Comparison of ENCODE assay signal across 8 cellular contexts in genomic region chr20:47335251-47336012, GRCh38. TPM values are rescaled to one million over a fixed set of nuclear protein-coding genes. Genes with fewer than 3 reads are reported as not detected.
DNase-seq lines count a peak whose midpoint lies in the region; TF ChIP-seq lines count a peak whose summit lies in the region.
"Had no signal": no experiment of that assay in that cellular context is flagged by ENCODE, and none has a peak within 500 bp of the region (broad histone marks: within the 10 kb centered on the region; RNA-seq: fewer than 3 reads in every experiment).

No MANE protein-coding gene starts in this region.

- 94 to 100% methylated on average over 7 to 10 of the region's 10 CpGs for WGBS in endodermal cell (ENCODE audit: insufficient coverage in 1 of 2, insufficient read length in 1 of 2), 2 experiments

- no peak for TF ChIP-seq CTCF in PC-9 (conservative IDR thresholded peaks at IDR 0.05)
- TF ChIP-seq CTCF in endodermal cell (conservative IDR thresholded peaks at IDR 0.05) = no peak
- no peak for TF ChIP-seq CTCF in tibial artery (IDR thresholded peaks at IDR 0.05)

- H3K4me3 ChIP-seq in PC-9 = no peak overlapping the region
- H3K4me3 ChIP-seq in endodermal cell (ENCODE audit: low read length) = no peak overlapping the region
- no peak overlapping the region for H3K4me3 ChIP-seq in muscle layer of colon (ENCODE audit: low read depth in 1 of 2, low read length in 2 of 2)
- H3K4me3 ChIP-seq in tibial artery = no peak overlapping the region

- H3K36me3 ChIP-seq in PC-9 (ENCODE audit: low read depth) (peaks cover 55% of the 10 kb centered on the region), endodermal cell (ENCODE audit: control insufficient read depth, insufficient read depth, low read length) (peaks cover 53% of the 10 kb centered on the region), muscle layer of colon (ENCODE audit: insufficient read depth, low read length) (no peaks in the 10 kb centered on the region), tibial artery (no peaks in the 10 kb centered on the region)

- intact Hi-C loops in PC-9 (cut with micrococcal nuclease; ENCODE audit: unreplicated experiment) = no loop called here
- intact Hi-C loops in tibial artery (cut with DNase I; ENCODE audit: low total_unique reads) = no loop called here

- no peaks in the 10 kb centered on the region for H3K27me3 Mint-ChIP-seq in endodermal cell (ENCODE audit: insufficient read depth)
- H3K27me3 Mint-ChIP-seq: effector memory CD8-positive, alpha-beta T cell had no signal

- no TSS peak for BruUV-seq in PC-9 (replicated peaks; lab: Mats Ljungman, UMichigan)

- DNase-seq in PC-9 (no peak), endodermal cell (no peak), tibial artery (no peak), NCI-H2196 (lab: John Stamatoyannopoulos, UW; ENCODE audit: unreplicated experiment) (no peak), Kasumi-1 (lab: John Stamatoyannopoulos, UW) (no peak)
- DNase-seq in stimulated activated naive CD4-positive, alpha-beta T cell treated with Interleukin-2 at 50 U/mL for 16 hours (lab: John Stamatoyannopoulos, UW) = no peak
- DNase-seq: effector memory CD8-positive, alpha-beta T cell had no signal

- H3F3A ChIP-seq in PC-9 (ENCODE audit: insufficient read depth, low read depth) = peaks cover 73% of the 10 kb centered on the region

- CTCF ChIA-PET in PC-9 (lab: Charles Lee) = no interaction called here

- H3K36me3 Mint-ChIP-seq in endodermal cell (ENCODE audit: low read depth) = peaks cover 70% of the 10 kb centered on the region

- H3K9me3 Mint-ChIP-seq in endodermal cell = no peaks in the 10 kb centered on the region
- H3K9me3 Mint-ChIP-seq: effector memory CD8-positive, alpha-beta T cell had no signal

- H3K4me1 ChIP-seq in PC-9 (replicated peaks; ENCODE audit: insufficient read depth) = peaks cover 57% of the 10 kb centered on the region
- H3K4me1 ChIP-seq in endodermal cell (ENCODE audit: control insufficient read depth, insufficient read depth, low read length) = peaks cover 6% of the 10 kb centered on the region
- H3K4me1 ChIP-seq in muscle layer of colon (ENCODE audit: insufficient read depth, low read length) = peaks cover 58% of the 10 kb centered on the region
- H3K4me1 ChIP-seq in tibial artery = peaks cover 8 to 66% (median 36%) of the 10 kb centered on the region in 4 donors

- H3K9ac ChIP-seq in endodermal cell (ENCODE audit: extremely low read depth, low read length, poor library complexity, severe bottlenecking) (no peak overlapping the region), muscle layer of colon (ENCODE audit: low read length) (peak overlapping the region; percentile 4)

- H3K9me3 ChIP-seq in PC-9 (ENCODE audit: insufficient read depth, low read depth) (no peaks in the 10 kb centered on the region), endodermal cell (ENCODE audit: control insufficient read depth, low read length) (no peaks in the 10 kb centered on the region), muscle layer of colon (ENCODE audit: low read length) (no peaks in the 10 kb centered on the region), tibial artery (no peaks in the 10 kb centered on the region)

- H2AFZ ChIP-seq in PC-9 = no peak overlapping the region

- POLR2A ChIA-PET in PC-9 (lab: Charles Lee; ENCODE audit: unreplicated experiment) = no interaction called here

- H3K4me1 Mint-ChIP-seq in endodermal cell = peaks cover 34% of the 10 kb centered on the region

- peaks cover 12% of the 10 kb centered on the region for H4K20me1 ChIP-seq in PC-9 (ENCODE audit: insufficient read depth)

- H3K27ac ChIP-seq in PC-9 = peak overlapping the region; percentile 69
- peak overlapping the region; percentile 64 for H3K27ac ChIP-seq in endodermal cell (ENCODE audit: low read depth, low read length)
- peak overlapping the region; percentile 89 for H3K27ac ChIP-seq in muscle layer of colon (ENCODE audit: low read depth, low read length)
- peak overlapping the region; percentile 80 to 82 for H3K27ac ChIP-seq in tibial artery

- H3K79me2 ChIP-seq in PC-9 (ENCODE audit: low read depth) = peaks cover 90% of the 10 kb centered on the region

- H3K4me2 ChIP-seq in PC-9 = peak overlapping the region; percentile 74

- no peak overlapping the region for H3K4me3 Mint-ChIP-seq in endodermal cell
- H3K4me3 Mint-ChIP-seq: effector memory CD8-positive, alpha-beta T cell had no signal

- peak overlapping the region; percentile 31 for H3K27ac Mint-ChIP-seq in endodermal cell

- no peaks in the 10 kb centered on the region for H3K27me3 ChIP-seq in PC-9 (ENCODE audit: insufficient read depth, low read depth)
- no peaks in the 10 kb centered on the region for H3K27me3 ChIP-seq in endodermal cell (ENCODE audit: control insufficient read depth, insufficient read depth, low read length, poor library complexity, severe bottlenecking)
- H3K27me3 ChIP-seq in muscle layer of colon (ENCODE audit: control insufficient read depth in 1 of 2, insufficient read depth in 2 of 2, low read length in 2 of 2) = no peaks in the 10 kb centered on the region
- H3K27me3 ChIP-seq in tibial artery = no peaks in the 10 kb centered on the region

- no peaks in the 10 kb centered on the region for H3K9me2 ChIP-seq in PC-9 (ENCODE audit: insufficient read depth)

RNA-seq across cellular contexts. Expression of gene ZMYND8, which starts 21.1 kb away (rescaled TPM):
- total RNA-seq in PC-9 (2021) (72.3 and 107 TPM in 2 replicates), endodermal cell (10 to 100 TPM; 85.0 to 99.9 TPM)
- 47.1 TPM for polyA plus RNA-seq in endodermal cell (2013, experiment 1 of 2)
- 46.3 TPM for polyA plus RNA-seq in endodermal cell (2013, experiment 2 of 2)
